23 cellular contexts compared by ENCODE assay signal in the genomic region with DNA sequence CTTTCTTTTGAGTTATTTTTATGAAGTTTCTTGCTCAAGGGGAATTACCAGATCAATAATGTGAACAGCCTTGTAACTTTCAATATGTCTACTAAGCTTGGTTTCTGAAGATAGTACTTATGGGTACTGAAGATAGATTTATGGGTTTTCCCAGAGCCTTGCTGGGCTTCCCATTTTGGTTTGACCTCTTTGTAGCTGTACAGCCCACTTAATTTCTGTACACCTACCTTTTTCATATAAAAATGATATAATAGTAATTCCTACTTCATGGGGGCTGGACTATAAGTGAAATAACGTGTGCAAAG. TPM values are rescaled to one million over a fixed set of nuclear protein-coding genes. Genes with fewer than 3 reads are reported as not detected.
DNase-seq lines count a peak whose midpoint lies in the region; ATAC-seq and TF ChIP-seq lines count a peak whose summit lies in the region.
"Had no signal": no experiment of that assay in that cellular context is flagged by ENCODE, and none has a peak within 500 bp of the region (broad histone marks: within the 10 kb centered on the region; RNA-seq: fewer than 3 reads in every experiment).

No MANE protein-coding gene starts in this region.

- CTCF ChIA-PET in activated CD4-positive, alpha-beta T cell treated with anti-CD3 and anti-CD28 coated beads for 36 hours (lab: Charles Lee) = interaction anchor here (0.5 to 5.3 kb wide), 11 partner anchors 8 to 237 kb away, joined by 3 to 38 read pairs (median 4); no protein-coding TSS in a partner anchor
- CTCF ChIA-PET in activated CD4-positive, alpha-beta T cell treated with anti-CD3 and anti-CD28 coated beads, Interleukin-2, amount 10 ng/mL, durations not matched to agents 7 days and 5 days (lab: Charles Lee) = interaction anchor here (1.0 to 3.4 kb wide), 5 partner anchors 13 to 227 kb away, joined by 3 to 11 read pairs (median 4); no protein-coding TSS in a partner anchor
- CTCF ChIA-PET in activated naive CD4-positive, alpha-beta T cell treated with anti-CD3 and anti-CD28 coated beads for 36 hours (lab: Charles Lee) = interaction anchor here (0.8 to 4.9 kb wide), 9 partner anchors 14 to 596 kb away, joined by 3 to 37 read pairs (median 4); no protein-coding TSS in a partner anchor

- H3K27me3 Mint-ChIP-seq in activated CD4-positive, alpha-beta T cell treated with anti-CD3 and anti-CD28 coated beads for 36 hours = no peaks in the 10 kb centered on the region
- H3K27me3 Mint-ChIP-seq in activated CD4-positive, alpha-beta T cell treated with anti-CD3 and anti-CD28 coated beads, Interleukin-2, amount 10 ng/mL, durations not matched to agents 7 days and 5 days = no peaks in the 10 kb centered on the region
- H3K27me3 Mint-ChIP-seq in activated naive CD4-positive, alpha-beta T cell treated with anti-CD3 and anti-CD28 coated beads for 36 hours (ENCODE audit: low read depth) = no peaks in the 10 kb centered on the region
- H3K27me3 Mint-ChIP-seq in activated naive CD8-positive, alpha-beta T cell treated with anti-CD3 and anti-CD28 coated beads for 36 hours = peaks cover 3% of the 10 kb centered on the region
- H3K27me3 Mint-ChIP-seq in stimulated activated naive CD8-positive, alpha-beta T cell treated with anti-CD3 and anti-CD28 coated beads, Interleukin-15, amount 100 ng/mL, for 72 hours = no peaks in the 10 kb centered on the region

- TF ChIP-seq CTCF in breast epithelium (IDR thresholded peaks at IDR 0.05) = no peak

- intact Hi-C loops in activated CD4-positive, alpha-beta T cell treated with anti-CD3 and anti-CD28 coated beads for 36 hours (cut with DNase I, micrococcal nuclease) = loop anchor here in 1 of 2 experiments (2.0 kb wide), 1 partner anchor 13 kb away; no protein-coding TSS in a partner anchor
- intact Hi-C loops in activated naive CD4-positive, alpha-beta T cell treated with anti-CD3 and anti-CD28 coated beads for 36 hours (cut with micrococcal nuclease) = loop anchor here (1.0 kb wide), 2 partner anchors 14 to 15 kb away; no protein-coding TSS in a partner anchor
- intact Hi-C loops in breast epithelium (cut with DNase I; ENCODE audit: low total_unique reads) = loop anchor here (10.0 kb wide), 1 partner anchor 221 kb away; no protein-coding TSS in a partner anchor

- peak; percentile 53 for ATAC-seq in activated CD4-positive, alpha-beta T cell treated with anti-CD3 and anti-CD28 coated beads for 36 hours
- ATAC-seq in stimulated activated naive CD8-positive, alpha-beta T cell treated with anti-CD3 and anti-CD28 coated beads, Interleukin-15, amount 100 ng/mL, for 72 hours = peak; percentile 69
- ATAC-seq: Right ventricle myocardium inferior had no signal

- no peaks in the 10 kb centered on the region for H3K4me1 ChIP-seq in breast epithelium
- H3K4me1 ChIP-seq: Caco-2, HAP-1 had no signal

- TF ChIP-seq POLR2A in breast epithelium (IDR thresholded peaks at IDR 0.05) = no peak

- no peak for DNase-seq in activated CD4-positive, alpha-beta T cell treated with anti-CD3 and anti-CD28 coated beads for 36 hours
- no peak for DNase-seq in activated CD4-positive, alpha-beta T cell treated with anti-CD3 and anti-CD28 coated beads, Interleukin-2, amount 10 ng/mL, durations not matched to agents 7 days and 5 days
- no peak for DNase-seq in activated naive CD4-positive, alpha-beta T cell treated with anti-CD3 and anti-CD28 coated beads for 36 hours
- DNase-seq in activated naive CD4-positive, alpha-beta T cell treated with Interleukin-2 at 50 U/mL for 16 hours = no peak
- no peak for DNase-seq in activated naive CD8-positive, alpha-beta T cell treated with anti-CD3 and anti-CD28 coated beads for 36 hours
- no peak for DNase-seq in stimulated activated naive CD8-positive, alpha-beta T cell treated with anti-CD3 and anti-CD28 coated beads, Interleukin-15, amount 100 ng/mL, for 72 hours
- DNase-seq in breast epithelium (ENCODE audit: low spot score in 2 of 2) = no peak
- DNase-seq: 8988T; Caco-2; CD4-positive, alpha-beta memory T cell; DMS 273 treated with DMSO at 0.1 percent for 48 hours; DMS79 treated with DMSO at 0.1 percent for 48 hours; GM23248; KBM-7; MM.1S; NCI-H1048; NCI-H1417 treated with DMSO at 0.1 percent for 48 hours; NCI-H187; NCI-H446; NCI-H526 treated with DMSO at 0.1 percent for 48 hours had no signal

- no peak overlapping the region for H3K27ac ChIP-seq in breast epithelium
- H3K27ac ChIP-seq: GM23248 had no signal

- H3K4me1 Mint-ChIP-seq in activated CD4-positive, alpha-beta T cell treated with anti-CD3 and anti-CD28 coated beads for 36 hours = peaks cover 55% of the 10 kb centered on the region
- H3K4me1 Mint-ChIP-seq in activated CD4-positive, alpha-beta T cell treated with anti-CD3 and anti-CD28 coated beads, Interleukin-2, amount 10 ng/mL, durations not matched to agents 7 days and 5 days = peaks cover 7% of the 10 kb centered on the region
- H3K4me1 Mint-ChIP-seq in activated naive CD4-positive, alpha-beta T cell treated with anti-CD3 and anti-CD28 coated beads for 36 hours (ENCODE audit: low read depth) = peaks cover 42% of the 10 kb centered on the region
- peaks cover 16% of the 10 kb centered on the region for H3K4me1 Mint-ChIP-seq in activated naive CD8-positive, alpha-beta T cell treated with anti-CD3 and anti-CD28 coated beads for 36 hours
- H3K4me1 Mint-ChIP-seq in stimulated activated naive CD8-positive, alpha-beta T cell treated with anti-CD3 and anti-CD28 coated beads, Interleukin-15, amount 100 ng/mL, for 72 hours = peaks cover 25% of the 10 kb centered on the region

- no peak overlapping the region for H3K4me3 Mint-ChIP-seq in activated CD4-positive, alpha-beta T cell treated with anti-CD3 and anti-CD28 coated beads for 36 hours
- H3K4me3 Mint-ChIP-seq in activated CD4-positive, alpha-beta T cell treated with anti-CD3 and anti-CD28 coated beads, Interleukin-2, amount 10 ng/mL, durations not matched to agents 7 days and 5 days = no peak overlapping the region
- no peak overlapping the region for H3K4me3 Mint-ChIP-seq in activated naive CD4-positive, alpha-beta T cell treated with anti-CD3 and anti-CD28 coated beads for 36 hours
- H3K4me3 Mint-ChIP-seq in activated naive CD8-positive, alpha-beta T cell treated with anti-CD3 and anti-CD28 coated beads for 36 hours = no peak overlapping the region
- H3K4me3 Mint-ChIP-seq in stimulated activated naive CD8-positive, alpha-beta T cell treated with anti-CD3 and anti-CD28 coated beads, Interleukin-15, amount 100 ng/mL, for 72 hours = no peak overlapping the region
- H3K4me3 Mint-ChIP-seq: CD4-positive, alpha-beta memory T cell had no signal

- peaks cover 40% of the 10 kb centered on the region for H3K36me3 Mint-ChIP-seq in activated CD4-positive, alpha-beta T cell treated with anti-CD3 and anti-CD28 coated beads for 36 hours (ENCODE audit: low read depth)
- peaks cover 6% of the 10 kb centered on the region for H3K36me3 Mint-ChIP-seq in activated CD4-positive, alpha-beta T cell treated with anti-CD3 and anti-CD28 coated beads, Interleukin-2, amount 10 ng/mL, durations not matched to agents 7 days and 5 days (ENCODE audit: low read depth)
- peaks cover 9% of the 10 kb centered on the region for H3K36me3 Mint-ChIP-seq in activated naive CD4-positive, alpha-beta T cell treated with anti-CD3 and anti-CD28 coated beads for 36 hours (ENCODE audit: low read depth)
- H3K36me3 Mint-ChIP-seq in activated naive CD8-positive, alpha-beta T cell treated with anti-CD3 and anti-CD28 coated beads for 36 hours = peaks cover 7% of the 10 kb centered on the region
- H3K36me3 Mint-ChIP-seq: CD4-positive, alpha-beta memory T cell had no signal

- no peaks in the 10 kb centered on the region for H3K36me3 ChIP-seq in breast epithelium
- H3K36me3 ChIP-seq: HAP-1 had no signal

- POLR2A ChIA-PET in activated CD4-positive, alpha-beta T cell treated with anti-CD3 and anti-CD28 coated beads for 36 hours (lab: Charles Lee) = interaction anchor here (0.5 to 2.5 kb wide), 6 partner anchors 9 to 705 kb away, joined by 3 to 8 read pairs (median 4); partner anchors contain the start of gene RNF149
- POLR2A ChIA-PET in activated CD4-positive, alpha-beta T cell treated with anti-CD3 and anti-CD28 coated beads, Interleukin-2, amount 10 ng/mL, durations not matched to agents 7 days and 5 days (lab: Charles Lee) = interaction anchor here (0.7 kb wide), 1 partner anchor 237 kb away, joined by 8 read pairs; no protein-coding TSS in a partner anchor

- H3K9me3 ChIP-seq in breast epithelium = no peaks in the 10 kb centered on the region
- H3K9me3 ChIP-seq: Caco-2, HAP-1 had no signal

- H3K4me3 ChIP-seq in breast epithelium = no peak overlapping the region
- H3K4me3 ChIP-seq: BLaER1 treated with 17β-estradiol and CSF1 and Interleukin-3, amounts not matched to agents 10 nM and 100 nM; GM23248; HAP-1 had no signal

- H3K27me3 ChIP-seq in breast epithelium = no peaks in the 10 kb centered on the region
- H3K27me3 ChIP-seq: BLaER1 treated with 17β-estradiol and CSF1 and Interleukin-3, amounts not matched to agents 10 nM and 100 nM had no signal

- H3K27ac Mint-ChIP-seq in activated CD4-positive, alpha-beta T cell treated with anti-CD3 and anti-CD28 coated beads for 36 hours = peak overlapping the region; percentile 83
- H3K27ac Mint-ChIP-seq in activated CD4-positive, alpha-beta T cell treated with anti-CD3 and anti-CD28 coated beads, Interleukin-2, amount 10 ng/mL, durations not matched to agents 7 days and 5 days = no peak overlapping the region
- peak overlapping the region; percentile 69 for H3K27ac Mint-ChIP-seq in activated naive CD4-positive, alpha-beta T cell treated with anti-CD3 and anti-CD28 coated beads for 36 hours
- H3K27ac Mint-ChIP-seq in activated naive CD8-positive, alpha-beta T cell treated with anti-CD3 and anti-CD28 coated beads for 36 hours = peak overlapping the region; percentile 80
- H3K27ac Mint-ChIP-seq in stimulated activated naive CD8-positive, alpha-beta T cell treated with anti-CD3 and anti-CD28 coated beads, Interleukin-15, amount 100 ng/mL, for 72 hours = peak overlapping the region in 1 of 2 donors; percentile 66

- peaks cover 13% of the 10 kb centered on the region for H3K9me3 Mint-ChIP-seq in activated CD4-positive, alpha-beta T cell treated with anti-CD3 and anti-CD28 coated beads for 36 hours (ENCODE audit: low read depth)
- peaks cover 10% of the 10 kb centered on the region for H3K9me3 Mint-ChIP-seq in activated CD4-positive, alpha-beta T cell treated with anti-CD3 and anti-CD28 coated beads, Interleukin-2, amount 10 ng/mL, durations not matched to agents 7 days and 5 days
- peaks cover 7% of the 10 kb centered on the region for H3K9me3 Mint-ChIP-seq in activated naive CD4-positive, alpha-beta T cell treated with anti-CD3 and anti-CD28 coated beads for 36 hours
- H3K9me3 Mint-ChIP-seq in activated naive CD8-positive, alpha-beta T cell treated with anti-CD3 and anti-CD28 coated beads for 36 hours = peaks cover 7% of the 10 kb centered on the region
- peaks cover 12 to 14% of the 10 kb centered on the region in 2 donors for H3K9me3 Mint-ChIP-seq in stimulated activated naive CD8-positive, alpha-beta T cell treated with anti-CD3 and anti-CD28 coated beads, Interleukin-15, amount 100 ng/mL, for 72 hours

RNA-seq across cellular contexts. Expression of gene IL1R2, which starts 22.2 kb away (rescaled TPM):
- total RNA-seq in activated CD4-positive, alpha-beta T cell treated with anti-CD3 and anti-CD28 coated beads for 36 hours = 10 to 100 TPM; 21.4 to 25.4 TPM
- total RNA-seq in activated CD4-positive, alpha-beta T cell treated with anti-CD3 and anti-CD28 coated beads, Interleukin-2, amount 10 ng/mL, durations not matched to agents 7 days and 5 days = under 1 TPM; 0.50 to 0.52 TPM
- total RNA-seq in activated naive CD4-positive, alpha-beta T cell treated with anti-CD3 and anti-CD28 coated beads for 36 hours = 10 to 100 TPM; 10.3 to 10.5 TPM
- under 1 TPM; 0.21 to 0.28 TPM for total RNA-seq in activated naive CD8-positive, alpha-beta T cell treated with anti-CD3 and anti-CD28 coated beads for 36 hours
- 1 to 10 TPM; 8.2 to 9.8 (median 8.2) TPM for total RNA-seq in breast epithelium
- total RNA-seq: CD4-positive, alpha-beta memory T cell had no signal

Comparison
In these comparisons a context has a peak if more than half of its experiments do, and no peak if none do; other contexts are left out.
1. RNA of gene IL1R2, which starts 22.2 kb away (total RNA-seq): 21.4 to 25.4 TPM in activated CD4-positive, alpha-beta T cell treated with anti-CD3 and anti-CD28 coated beads for 36 hours, 10.3 to 10.5 TPM in activated naive CD4-positive, alpha-beta T cell treated with anti-CD3 and anti-CD28 coated beads for 36 hours and 8.2 to 9.8 TPM in breast epithelium; 0.50 to 0.52 TPM in activated CD4-positive, alpha-beta T cell treated with anti-CD3 and anti-CD28 coated beads, Interleukin-2, amount 10 ng/mL, durations not matched to agents 7 days and 5 days and 0.21 to 0.28 TPM in activated naive CD8-positive, alpha-beta T cell treated with anti-CD3 and anti-CD28 coated beads for 36 hours; every median in the first group is over 4 times any median in the second.